Comparison of ENCODE assay signal across 29 cellular contexts in genomic region chr1:59689741-59690140, GRCh38.
DNase-seq lines count a peak whose midpoint lies in the region; ATAC-seq and TF ChIP-seq lines count a peak whose summit lies in the region.
"Had no signal": no experiment of that assay in that cellular context is flagged by ENCODE, and none has a peak within 500 bp of the region (broad histone marks: within the 10 kb centered on the region; RNA-seq: fewer than 3 reads in every experiment).

No MANE protein-coding gene starts in this region.

- H3K9me3 Mint-ChIP-seq in nephron: no peaks in the 10 kb centered on the region
- H3K9me3 Mint-ChIP-seq: activated naive CD8-positive, alpha-beta T cell treated with anti-CD3 and anti-CD28 coated beads for 36 hours; effector memory CD8-positive, alpha-beta T cell had no signal

- no peaks in the 10 kb centered on the region for H3K79me2 ChIP-seq in mammary epithelial cell (ENCODE audit: insufficient read depth, low read length)

- CTCF ChIA-PET in mammary epithelial cell (lab: Charles Lee; ENCODE audit: low non-redundant PET): no interaction called here

- peaks cover 5% of the 10 kb centered on the region for H3K27me3 Mint-ChIP-seq in nephron (ENCODE audit: low read depth)
- H3K27me3 Mint-ChIP-seq: activated naive CD8-positive, alpha-beta T cell treated with anti-CD3 and anti-CD28 coated beads for 36 hours; effector memory CD8-positive, alpha-beta T cell had no signal

- dilution Hi-C loops in mammary epithelial cell (cut with HindIII; ENCODE audit: low sequenced_read_pairs): no loop called here

- H3K4me3 Mint-ChIP-seq in nephron: no peak overlapping the region
- H3K4me3 Mint-ChIP-seq: activated naive CD8-positive, alpha-beta T cell treated with anti-CD3 and anti-CD28 coated beads for 36 hours; effector memory CD8-positive, alpha-beta T cell had no signal

- H3K27ac Mint-ChIP-seq in nephron: peak overlapping the region; percentile 72 to 94 (median 94)
- H3K27ac Mint-ChIP-seq: activated naive CD8-positive, alpha-beta T cell treated with anti-CD3 and anti-CD28 coated beads for 36 hours; effector memory CD8-positive, alpha-beta T cell had no signal

- H3K36me3 ChIP-seq in breast epithelium (no peaks in the 10 kb centered on the region), mammary epithelial cell (ENCODE audit: insufficient read depth, low read length) (no peaks in the 10 kb centered on the region), uterus (no peaks in the 10 kb centered on the region)
- H3K36me3 ChIP-seq: stomach, transverse colon had no signal

- H3K4me1 ChIP-seq in breast epithelium (no peaks in the 10 kb centered on the region), mammary epithelial cell (ENCODE audit: insufficient read depth, low read length) (peaks cover 5% of the 10 kb centered on the region), uterus (peaks cover 0 to 16% of the 10 kb centered on the region in 2 donors)

- DNase-seq in breast epithelium (ENCODE audit: low spot score in 2 of 2) (no peak), mammary epithelial cell (no peak), NCI-H510A treated with DMSO at 0.1 percent for 48 hours (lab: John Stamatoyannopoulos, UW) (peak; percentile 87), uterus (no peak), NCI-H1105 treated with DMSO at 0.1 percent for 48 hours (lab: John Stamatoyannopoulos, UW) (no peak)
- DNase-seq: activated CD4-positive, alpha-beta T cell treated with anti-CD3 and anti-CD28 coated beads for 48 hours; activated CD8-positive, alpha-beta memory T cell treated with anti-CD3 and anti-CD28 coated beads for 24 hours; activated effector memory CD4-positive, alpha-beta T cell treated with anti-CD3 and anti-CD28 coated beads, Interleukin-2, amount 50 U/mL, for 16 hours; activated naive CD8-positive, alpha-beta T cell treated with anti-CD3 and anti-CD28 coated beads for 36 hours; activated T-cell treated with anti-CD3 and anti-CD28 coated beads, Interleukin-2, amount 50 U/mL, for 1 hour; aorta; cortex of kidney; effector memory CD8-positive, alpha-beta T cell; GM23248; head of caudate nucleus; KG1; kidney; MM.1S; NCI-H146; NCI-H748 treated with DMSO at 0.1 percent for 48 hours; PC-3; stimulated activated CD8-positive, alpha-beta memory T cell treated with anti-CD3 and anti-CD28 coated beads, Interleukin-4, amount 100 ng/mL, for 48 hours; stomach; transverse colon had no signal

- in situ Hi-C loops in mammary epithelial cell (cut with MboI; ENCODE audit: low sequenced_read_pairs in 2 of 2): loop anchor here in 1 of 2 donors (25.0 kb wide), 2 partner anchors 377 to 602 kb away; no protein-coding TSS in a partner anchor

- H3K27ac ChIP-seq in breast epithelium (peak overlapping the region; percentile 2 to 30), mammary epithelial cell (ENCODE audit: insufficient read depth, low read depth, low read length) (no peak overlapping the region), uterus (peak overlapping the region; percentile 78 to 79)
- H3K27ac ChIP-seq: GM23248, transverse colon, VCaP had no signal

- no peak for ATAC-seq in GM19351 (IDR thresholded peaks at IDR 0.05; ENCODE audit: unreplicated experiment)
- ATAC-seq: effector memory CD8-positive, alpha-beta T cell; PC-3; SK-N-SH treated with all-trans-retinoic acid at 6 μM for 48 hours had no signal

- TF ChIP-seq POLR2A in breast epithelium (IDR thresholded peaks at IDR 0.05): no peak
- TF ChIP-seq POLR2A in uterus (IDR thresholded peaks at IDR 0.05): no peak

- 100% methylated on average over 1 of the region's 1 CpG for WGBS in mammary epithelial cell (ENCODE audit: low coverage, missing lambda C conversion rate)

- no peak overlapping the region for H2AFZ ChIP-seq in mammary epithelial cell (ENCODE audit: low read depth, low read length)
- H2AFZ ChIP-seq: GM23248 had no signal

- BruUV-seq in mammary epithelial cell (replicated peaks; lab: Mats Ljungman, UMichigan): no TSS peak

- TF ChIP-seq CTCF in breast epithelium (IDR thresholded peaks at IDR 0.05) (no peak), mammary epithelial cell (conservative IDR thresholded peaks at IDR 0.05 in 1 of 2, IDR thresholded peaks at IDR 0.05 in 1 of 2; ENCODE audit: extremely low read depth in 1 of 2, insufficient read depth in 1 of 2, low read depth in 1 of 2, low read length in 2 of 2) (no peak), nephron (IDR thresholded peaks at IDR 0.05; ENCODE audit: unreplicated experiment in 3 of 3) (no peak), uterus (IDR thresholded peaks at IDR 0.05) (no peak)

- H3K27me3 ChIP-seq in breast epithelium (no peaks in the 10 kb centered on the region), mammary epithelial cell (ENCODE audit: insufficient read depth, low read length) (no peaks in the 10 kb centered on the region), uterus (no peaks in the 10 kb centered on the region)
- H3K27me3 ChIP-seq: stomach, transverse colon had no signal

- H3K4me3 ChIP-seq in breast epithelium (no peak overlapping the region), mammary epithelial cell (replicated peaks in 1 of 3; ENCODE audit: insufficient read depth in 1 of 3, low read depth in 2 of 3, low read length in 3 of 3) (no peak overlapping the region), uterus (no peak overlapping the region)
- H3K4me3 ChIP-seq: GM23248, skin epidermis, stomach, transverse colon had no signal

- H3K9me3 ChIP-seq in breast epithelium (no peaks in the 10 kb centered on the region), mammary epithelial cell (replicated peaks; ENCODE audit: insufficient read depth, low read length) (no peaks in the 10 kb centered on the region), uterus (no peaks in the 10 kb centered on the region)
- H3K9me3 ChIP-seq: stomach, transverse colon had no signal

- H3K36me3 Mint-ChIP-seq in nephron (ENCODE audit: low read depth): peaks cover 5% of the 10 kb centered on the region
- H3K36me3 Mint-ChIP-seq: activated naive CD8-positive, alpha-beta T cell treated with anti-CD3 and anti-CD28 coated beads for 36 hours had no signal

- H3K4me2 ChIP-seq in mammary epithelial cell (ENCODE audit: insufficient read depth, low read depth, low read length): no peak overlapping the region

- no peak overlapping the region for H3K9ac ChIP-seq in mammary epithelial cell (ENCODE audit: insufficient read depth, low read length)
- H3K9ac ChIP-seq: GM23248 had no signal

- peaks cover 72% of the 10 kb centered on the region for H3K4me1 Mint-ChIP-seq in nephron
- H3K4me1 Mint-ChIP-seq: activated naive CD8-positive, alpha-beta T cell treated with anti-CD3 and anti-CD28 coated beads for 36 hours had no signal

- intact Hi-C loops in breast epithelium (cut with DNase I; ENCODE audit: low total_unique reads): no loop called here
- intact Hi-C loops in mammary epithelial cell (cut with micrococcal nuclease): loop anchor here (10.0 kb wide), 1 partner anchor 645 kb away; no protein-coding TSS in a partner anchor
- intact Hi-C loops in uterus (cut with DNase I; ENCODE audit: low total_unique reads): no loop called here

- H4K20me1 ChIP-seq in mammary epithelial cell (ENCODE audit: insufficient read depth, low read length): no peaks in the 10 kb centered on the region
